ENCODE assay signal across 6 cellular contexts in genomic region chr20:63538204-63539091, GRCh38. TPM values are rescaled to one million over a fixed set of nuclear protein-coding genes. Genes with fewer than 3 reads are reported as not detected.
DNase-seq lines count a peak whose midpoint lies in the region; ATAC-seq and TF ChIP-seq lines count a peak whose summit lies in the region.

No MANE protein-coding gene starts in this region.

- peaks cover 23% of the 10 kb centered on the region for H3K4me1 ChIP-seq in CD4-positive, CD25-positive, alpha-beta regulatory T cell (ENCODE audit: control insufficient read depth, insufficient read depth, low read length, poor library complexity, severe bottlenecking)
- peaks cover 12% of the 10 kb centered on the region for H3K4me1 ChIP-seq in colonic mucosa

- peak overlapping the region; percentile 86 for H3K27ac ChIP-seq in CD4-positive, CD25-positive, alpha-beta regulatory T cell (ENCODE audit: insufficient read depth, low read length, poor library complexity, severe bottlenecking)
- peak overlapping the region; percentile 98 for H3K27ac ChIP-seq in colonic mucosa

- H3K27ac Mint-ChIP-seq in CD4-positive, CD25-positive, alpha-beta regulatory T cell: peak overlapping the region in 1 of 3 donors; percentile 55

- no peaks in the 10 kb centered on the region for H3K9me3 Mint-ChIP-seq in CD4-positive, CD25-positive, alpha-beta regulatory T cell

- peak overlapping the region; percentile 72 to 84 (median 80) for H3K4me3 Mint-ChIP-seq in CD4-positive, CD25-positive, alpha-beta regulatory T cell

- peaks cover 0 to 17% (median under 1%) of the 10 kb centered on the region in 4 donors for H3K4me1 Mint-ChIP-seq in CD4-positive, CD25-positive, alpha-beta regulatory T cell

- H3K36me3 ChIP-seq in CD4-positive, CD25-positive, alpha-beta regulatory T cell (ENCODE audit: control insufficient read depth, insufficient read depth, low read length): no peaks in the 10 kb centered on the region
- no peaks in the 10 kb centered on the region for H3K36me3 ChIP-seq in colonic mucosa

- H3K27me3 Mint-ChIP-seq in CD4-positive, CD25-positive, alpha-beta regulatory T cell: no peaks in the 10 kb centered on the region

- no peak for TF ChIP-seq CTCF in colonic mucosa (IDR thresholded peaks at IDR 0.05)
- peak; percentile 35 for TF ChIP-seq CTCF in retinal pigment epithelial cell (conservative IDR thresholded peaks at IDR 0.05; ENCODE audit: low read depth, low read length)

- no peaks in the 10 kb centered on the region for H3K27me3 ChIP-seq in CD4-positive, CD25-positive, alpha-beta regulatory T cell (ENCODE audit: control insufficient read depth, insufficient read depth, low read length)
- H3K27me3 ChIP-seq in colonic mucosa: no peaks in the 10 kb centered on the region

- no peaks in the 10 kb centered on the region for H3K9me3 ChIP-seq in CD4-positive, CD25-positive, alpha-beta regulatory T cell (ENCODE audit: control insufficient read depth in 2 of 2, low read length in 2 of 2)
- no peaks in the 10 kb centered on the region for H3K9me3 ChIP-seq in colonic mucosa

- peak in 2 of 3 donors; percentile 28 to 41 for DNase-seq in CD4-positive, CD25-positive, alpha-beta regulatory T cell
- DNase-seq in NCI-H1417 (lab: John Stamatoyannopoulos, UW) (peak in 2 of 3 experiments; percentile 75 to 89), colonic mucosa (peak; percentile 95), retinal pigment epithelial cell (ENCODE audit: low read depth) (no peak), T1000 (lab: John Stamatoyannopoulos, UW) (no peak)

- H3K9ac ChIP-seq in colonic mucosa (ENCODE audit: low read depth in 2 of 2, low read length in 2 of 2): peak overlapping the region; percentile 91 to 99

- no peak for ATAC-seq in CD4-positive, CD25-positive, alpha-beta regulatory T cell (ENCODE audit: low read depth in 2 of 2)
- no peak for ATAC-seq in HG02840 (IDR thresholded peaks at IDR 0.05; ENCODE audit: low FRiP score, unreplicated experiment)

- intact Hi-C loops in colonic mucosa (cut with DNase I): loop anchor here (10.0 kb wide), 1 partner anchor 436 kb away; the partner anchor contains the start of gene SAMD10

- no peak overlapping the region for H3K4me3 ChIP-seq in CD4-positive, CD25-positive, alpha-beta regulatory T cell (ENCODE audit: low read depth, low read length)
- H3K4me3 ChIP-seq in colonic mucosa (peak overlapping the region; percentile 45), retinal pigment epithelial cell (ENCODE audit: low read length) (peak overlapping the region; percentile 36)

- H3K36me3 Mint-ChIP-seq in CD4-positive, CD25-positive, alpha-beta regulatory T cell: no peaks in the 10 kb centered on the region

RNA-seq across cellular contexts. Expression of gene PTK6, which starts 1.3 kb away (rescaled TPM):
- 0.20 TPM for total RNA-seq in CD4-positive, CD25-positive, alpha-beta regulatory T cell
- under 1 TPM in 3 of 4 donors, not detected in 1; 0.15 to 0.21 (median 0.19) TPM for polyA plus RNA-seq in CD4-positive, CD25-positive, alpha-beta regulatory T cell
- total RNA-seq in colonic mucosa: 10 to 100 TPM; 69.0 to 91.1 TPM

RNA-seq across cellular contexts. Expression of gene SRMS, which starts 9.1 kb away (rescaled TPM):
- total RNA-seq in CD4-positive, CD25-positive, alpha-beta regulatory T cell: not detected
- not detected for polyA plus RNA-seq in CD4-positive, CD25-positive, alpha-beta regulatory T cell
- total RNA-seq in colonic mucosa: under 1 TPM; 0.32 to 0.49 TPM

RNA-seq across cellular contexts. Expression of gene FNDC11, which starts 15.5 kb away (rescaled TPM):
- 1.5 TPM for total RNA-seq in CD4-positive, CD25-positive, alpha-beta regulatory T cell
- polyA plus RNA-seq in CD4-positive, CD25-positive, alpha-beta regulatory T cell: under 1 TPM; 0.07 to 0.94 (median 0.18) TPM
- under 1 TPM; 0.35 to 0.69 TPM for total RNA-seq in colonic mucosa

RNA-seq across cellular contexts. Expression of gene PPDPF, which starts 17.9 kb away (rescaled TPM):
- 155 TPM for total RNA-seq in CD4-positive, CD25-positive, alpha-beta regulatory T cell
- 100 to 1,000 TPM in 1 of 4 donors, 10 to 100 TPM in 3; 75.8 to 110 (median 85.2) TPM for polyA plus RNA-seq in CD4-positive, CD25-positive, alpha-beta regulatory T cell
- total RNA-seq in colonic mucosa: 100 to 1,000 TPM; 561 to 634 TPM

RNA-seq across cellular contexts. Expression of gene HELZ2, which starts 35.6 kb away (rescaled TPM):
- total RNA-seq in CD4-positive, CD25-positive, alpha-beta regulatory T cell: 124 TPM
- 1 to 10 TPM; 5.8 to 8.9 (median 7.1) TPM for polyA plus RNA-seq in CD4-positive, CD25-positive, alpha-beta regulatory T cell
- 10 to 100 TPM; 36.3 to 38.0 TPM for total RNA-seq in colonic mucosa

Comparison
In these comparisons a context has a peak if more than half of its experiments do, and no peak if none do; other contexts are left out.
1. DNase-seq: peak in CD4-positive, CD25-positive, alpha-beta regulatory T cell (2 of 3), NCI-H1417 (2 of 3) and colonic mucosa (single experiment); none in retinal pigment epithelial cell (single experiment) and T1000 (single experiment).
2. RNA of gene PTK6, which starts 1.3 kb away (total RNA-seq): 69.0 to 91.1 TPM in colonic mucosa; 0.20 TPM in CD4-positive, CD25-positive, alpha-beta regulatory T cell (single experiment); every median in the first group is over 10 times any median in the second.